Comparison of ENCODE assay signal across 26 cellular contexts in the genomic region with DNA sequence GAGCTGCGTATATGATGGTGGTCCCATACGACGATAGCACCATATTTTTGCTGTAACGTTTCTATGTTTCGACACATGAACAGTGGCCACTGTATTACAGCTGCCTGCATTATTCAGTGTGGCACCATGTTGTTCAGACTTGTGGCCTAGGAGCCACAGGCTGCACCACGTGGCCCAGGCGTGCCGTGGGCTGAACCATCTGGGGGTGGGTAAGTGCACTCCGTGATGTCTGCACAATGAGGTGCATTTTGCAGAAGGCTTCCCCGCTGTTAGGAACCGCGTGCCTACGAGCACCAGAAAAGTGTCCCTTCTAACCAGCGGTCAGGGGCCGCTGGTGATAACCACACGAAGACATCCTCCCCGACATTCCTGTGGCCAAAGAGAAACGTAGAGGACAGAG.
"Had no signal": no experiment of that assay in that cellular context is flagged by ENCODE, and none has a peak within 500 bp of the region (broad histone marks: within the 10 kb centered on the region; RNA-seq: fewer than 3 reads in every experiment).

No MANE protein-coding gene starts in this region.

- H3K4me1 ChIP-seq: SJCRH30 had no signal

- H3K36me3 ChIP-seq: MG63, SJCRH30 had no signal

- H3K27me3 ChIP-seq: MG63 had no signal

- ATAC-seq: activated naive CD8-positive, alpha-beta T cell treated with anti-CD3 and anti-CD28 coated beads, Interleukin-2, amount 50 U/mL, for 24 hours; activated T-cell treated with anti-CD3 and anti-CD28 coated beads, Interleukin-2, amount 50 U/mL, for 4 hours; Panc1; T-helper 17 cell had no signal

- DNase-seq: activated B cell treated with CpG ODN at 0.5 μM for 24 hours; activated CD4-positive, alpha-beta memory T cell treated with anti-CD3 and anti-CD28 coated beads for 36 hours; activated CD4-positive, alpha-beta T cell treated with anti-CD3 and anti-CD28 coated beads for 4 hours; activated CD4-positive, alpha-beta T cell treated with anti-CD3 and anti-CD28 coated beads, Interleukin-2, amount 50 U/mL, for 1 hour; activated CD4-positive, CD25-positive, alpha-beta regulatory T cell treated with anti-CD3 and anti-CD28 coated beads, Interleukin-2, amount 50 U/mL, for 72 hours; activated CD8-positive, alpha-beta memory T cell treated with anti-CD3 and anti-CD28 coated beads, Interleukin-2, amount 50 U/mL, for 4 hours; activated gamma-delta T cell treated with Interleukin-2 at 50 U/mL for 16 hours; activated naive CD4-positive, alpha-beta T cell treated with anti-CD3 and anti-CD28 coated beads for 36 hours; activated naive CD8-positive, alpha-beta T cell treated with anti-CD3 and anti-CD28 coated beads, Interleukin-2, amount 50 U/mL, for 24 hours; activated T-cell treated with anti-CD3 and anti-CD28 coated beads for 4 hours; activated T-cell treated with anti-CD3 and anti-CD28 coated beads, Interleukin-2, amount 50 U/mL, for 4 hours; cerebellar nuclear complex; MG63; NCI-H1092; NCI-H1436 treated with DMSO at 0.1 percent for 48 hours; NCI-H1694 treated with DMSO at 0.1 percent for 48 hours; NCI-H2029; NCI-H524 treated with DMSO at 0.1 percent for 48 hours; SHP77; SJCRH30; SK-N-SH; T-cell; T-helper 17 cell; T-helper 9 cell had no signal

- H3K27ac ChIP-seq: SJCRH30, VCaP had no signal

- H3K4me3 ChIP-seq: MG63, SJCRH30 had no signal

- H3K9me3 ChIP-seq: MG63, SJCRH30, SK-N-SH had no signal

- H3K9ac ChIP-seq: SK-N-SH had no signal

- H3K4me2 ChIP-seq: SK-N-SH had no signal
